Comparison of ENCODE assay signal across 8 cellular contexts in genomic region chr1:226938903-226939438, GRCh38. TPM values are rescaled to one million over a fixed set of nuclear protein-coding genes. Genes with fewer than 3 reads are reported as not detected.
DNase-seq lines count a peak whose midpoint lies in the region; ATAC-seq and TF ChIP-seq lines count a peak whose summit lies in the region.

No MANE protein-coding gene starts in this region.

- 5 to 10% (median 7%) methylated on average over 12 of the region's 12 CpGs for WGBS in spleen, 5 donors

- H3K27me3 ChIP-seq in spleen (replicated peaks in 1 of 7): no peaks in the 10 kb centered on the region

- H3K4me3 ChIP-seq in iPS-18c (ENCODE audit: insufficient read depth, low read depth, low read length) (peak overlapping the region; percentile 79), spleen (peak overlapping the region; percentile 66 to 90 (median 79))

- H3K4me3 Mint-ChIP-seq in activated naive CD8-positive, alpha-beta T cell treated with anti-CD3 and anti-CD28 coated beads for 36 hours: peak overlapping the region; percentile 89

- DNase-seq in DMS153 treated with DMSO at 0.1 percent for 48 hours (lab: John Stamatoyannopoulos, UW; ENCODE audit: unreplicated experiment) (peak; percentile 31), spleen (no peak), epidermal melanocyte (ENCODE audit: insufficient read length, low spot score) (no peak)
- no peak for DNase-seq in activated naive CD8-positive, alpha-beta T cell treated with anti-CD3 and anti-CD28 coated beads for 36 hours
- no peak for DNase-seq in stimulated activated CD4-positive, alpha-beta T cell treated with anti-CD3 and anti-CD28 coated beads, Interleukin-4, amount 100 ng/mL, for 1 hour

- peaks cover 12 to 54% (median 46%) of the 10 kb centered on the region in 6 donors for H3K4me1 ChIP-seq in spleen

- H3K9me3 ChIP-seq in iPS-18c (ENCODE audit: control insufficient read depth, insufficient read depth, low read length) (no peaks in the 10 kb centered on the region), spleen (peaks cover 0 to 24% (median 21%) of the 10 kb centered on the region in 8 donors)

- peaks cover 7% of the 10 kb centered on the region for H3K36me3 Mint-ChIP-seq in activated naive CD8-positive, alpha-beta T cell treated with anti-CD3 and anti-CD28 coated beads for 36 hours

- intact Hi-C loops in spleen (cut with DNase I; ENCODE audit: low total_unique reads): no loop called here

- no peak for TF ChIP-seq EP300 in Ishikawa (IDR thresholded peaks at IDR 0.05; ENCODE audit: borderline replicate concordance)

- TF ChIP-seq POLR2A in spleen (IDR thresholded peaks at IDR 0.05): no peak

- TF ChIP-seq RAD21 in Ishikawa (IDR thresholded peaks at IDR 0.05; ENCODE audit: low read depth): no peak

- no peak for ATAC-seq in GM21367 (IDR thresholded peaks at IDR 0.05; ENCODE audit: unreplicated experiment)

- H3K27ac Mint-ChIP-seq in activated naive CD8-positive, alpha-beta T cell treated with anti-CD3 and anti-CD28 coated beads for 36 hours: peak overlapping the region; percentile 95

- H3K9me3 Mint-ChIP-seq in activated naive CD8-positive, alpha-beta T cell treated with anti-CD3 and anti-CD28 coated beads for 36 hours: peaks cover 12% of the 10 kb centered on the region

- peak overlapping the region; percentile 96 to 99 (median 97) for H3K27ac ChIP-seq in spleen

- no peak for TF ChIP-seq CTCF in spleen (IDR thresholded peaks at IDR 0.05 in 8 of 11, conservative IDR thresholded peaks at IDR 0.05 in 3 of 11)

- peaks cover 43% of the 10 kb centered on the region for H3K4me1 Mint-ChIP-seq in activated naive CD8-positive, alpha-beta T cell treated with anti-CD3 and anti-CD28 coated beads for 36 hours

- H3K36me3 ChIP-seq in spleen: no peaks in the 10 kb centered on the region

- H3K27me3 Mint-ChIP-seq in activated naive CD8-positive, alpha-beta T cell treated with anti-CD3 and anti-CD28 coated beads for 36 hours: no peaks in the 10 kb centered on the region

TF ChIP-seq in Ishikawa, 13 proteins besides CTCF, POLR2A, EP300 and RAD21:
- no peak for TF ChIP-seq TAF1 (IDR thresholded peaks at IDR 0.05; ENCODE audit: low read depth)
- TF ChIP-seq YY1 (IDR thresholded peaks at IDR 0.05; ENCODE audit: low read depth): no peak
- TF ChIP-seq NFIC (IDR thresholded peaks at IDR 0.05): no peak
- peak; percentile 49 for TF ChIP-seq CEBPB (IDR thresholded peaks at IDR 0.05)
- no peak for TF ChIP-seq CREB1 (IDR thresholded peaks at IDR 0.05; ENCODE audit: low read depth)
- TF ChIP-seq ZBTB7A (IDR thresholded peaks at IDR 0.05; ENCODE audit: low read depth): no peak
- TF ChIP-seq TCF12 (IDR thresholded peaks at IDR 0.05; ENCODE audit: low read depth): 0 out of 2 replicates have a peak, but pooled peaks have one; percentile 11
- TF ChIP-seq TEAD4 (IDR thresholded peaks at IDR 0.05): no peak
- no peak; the same call in 1 of the 2 replicates for TF ChIP-seq MAX (IDR thresholded peaks at IDR 0.05)
- TF ChIP-seq EGR1 (IDR thresholded peaks at IDR 0.05): no peak
- TF ChIP-seq FOXM1 (IDR thresholded peaks at IDR 0.05; ENCODE audit: borderline replicate concordance, low read depth): no peak
- TF ChIP-seq USF1 (IDR thresholded peaks at IDR 0.05): no peak
- TF ChIP-seq REST (IDR thresholded peaks at IDR 0.05; ENCODE audit: low read depth): no peak
TF ChIP-seq in Ishikawa: peak in this region for 2.

RNA-seq across cellular contexts. Expression of gene COQ8A, which starts 1.1 kb away (rescaled TPM):
- 10 to 100 TPM; 27.2 to 28.5 TPM for total RNA-seq in activated naive CD8-positive, alpha-beta T cell treated with anti-CD3 and anti-CD28 coated beads for 36 hours
- 10 to 100 TPM; 31.0 to 44.7 (median 38.1) TPM for total RNA-seq in spleen
- 10 to 100 TPM; 44.9 to 59.4 (median 52.4) TPM for polyA plus RNA-seq in spleen
